In the genomic region with DNA sequence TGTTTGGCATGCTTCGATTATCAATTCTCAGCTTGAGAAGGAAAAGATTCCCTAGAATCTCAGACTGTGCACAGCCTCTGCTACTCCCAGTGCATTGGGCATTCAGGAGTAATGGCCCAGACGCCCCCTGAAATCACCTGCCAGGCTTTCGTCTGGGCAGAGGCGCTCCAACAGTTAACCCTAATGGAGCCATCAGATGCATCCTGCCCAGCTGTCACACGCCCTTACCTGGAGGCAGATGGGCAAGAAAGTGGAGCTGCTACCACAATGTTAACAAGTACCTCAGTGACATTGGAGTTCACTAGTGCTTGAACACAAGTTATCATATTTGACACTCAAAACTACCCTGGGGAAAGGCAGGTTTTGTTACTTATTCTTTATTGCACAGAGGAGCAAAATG, we compare ENCODE assay signal across 8 cellular contexts. TPM values are rescaled to one million over a fixed set of nuclear protein-coding genes. Genes with fewer than 3 reads are reported as not detected.
DNase-seq lines count a peak whose midpoint lies in the region; ATAC-seq, FAIRE-seq and TF ChIP-seq lines count a peak whose summit lies in the region.

No MANE protein-coding gene starts in this region.

- H3K4me1 ChIP-seq in K562 (replicated peaks in 1 of 2; ENCODE audit: control insufficient read depth in 2 of 2, insufficient read depth in 2 of 2, low read length in 2 of 2): peaks cover 0 to 5% of the 10 kb centered on the region in 2 experiments; a peak in 3 of 5 replicates

- H3K36me3 Mint-ChIP-seq in memory B cell: no peaks in the 10 kb centered on the region

- CTCF ChIA-PET in K562 (lab: Yijun Ruan, JAX; ENCODE audit: low intra/inter-chr PET ratio): interaction anchor here (0.7 kb wide), 1 partner anchor 186 kb away, joined by 5 read pairs; no protein-coding TSS in a partner anchor

- no peak for TF ChIP-seq POLR2A in K562 (conservative IDR thresholded peaks at IDR 0.05)

- no peak for TF ChIP-seq RAD21 in K562 (CRISPR knock-in tag; conservative IDR thresholded peaks at IDR 0.05 in 1 of 2, IDR thresholded peaks at IDR 0.05 in 1 of 2)

- peak overlapping the region; percentile 99 for H2AFZ ChIP-seq in K562 (ENCODE audit: low read depth, low read length)

- no peak for TF ChIP-seq EP300 in K562 (IDR thresholded peaks at IDR 0.05; ENCODE audit: low read length)

- POLR2A ChIA-PET in K562 (lab: Yijun Ruan, JAX): interaction anchor here (0.8 kb wide), 1 partner anchor 10 kb away, joined by 4 read pairs; no protein-coding TSS in a partner anchor

- in situ Hi-C loops in K562 (cut with MboI): no loop called here

- H3K27ac Mint-ChIP-seq in memory B cell: no peak overlapping the region

- DNase-seq in DMS53 treated with DMSO at 0.1 percent for 48 hours (lab: John Stamatoyannopoulos, UW; ENCODE audit: unreplicated experiment) (peak; percentile 54), LNCaP clone FGC (ENCODE audit: low read depth) (no peak), K562 (ENCODE audit: extremely low read depth in 1 of 4, low spot score in 3 of 4) (peak in 1 of 4 experiments; percentile 8), memory B cell (ENCODE audit: low spot score in 2 of 2) (no peak), AG20443 (ENCODE audit: low spot score) (no peak)

- no peak for FAIRE-seq in K562 (lab: Jason Lieb, UNC)

- intact Hi-C loops in K562 (cut with micrococcal nuclease): loop anchor here (10.0 kb wide), 1 partner anchor 73 kb away; no protein-coding TSS in a partner anchor

- no peaks in the 10 kb centered on the region for H3K9me1 ChIP-seq in K562 (ENCODE audit: control insufficient read depth, insufficient read depth, low read length)

- no peak for ATAC-seq in K562
- ATAC-seq in memory B cell (ENCODE audit: low read depth): no peak
- ATAC-seq in HG03432 (IDR thresholded peaks at IDR 0.05; ENCODE audit: unreplicated experiment): no peak
- ATAC-seq in GM19351 (IDR thresholded peaks at IDR 0.05; ENCODE audit: unreplicated experiment): no peak
- ATAC-seq in GM21723 (IDR thresholded peaks at IDR 0.05; ENCODE audit: unreplicated experiment): no peak

- H3K36me3 ChIP-seq in K562 (ENCODE audit: control insufficient read depth, insufficient read depth, low read length): no peaks in the 10 kb centered on the region

- peaks cover 16% of the 10 kb centered on the region for H3K4me1 Mint-ChIP-seq in memory B cell

- TSS peak; percentile 67 for BruUV-seq in K562 (replicated peaks; lab: Mats Ljungman, UMichigan)

- peak overlapping the region; percentile 49 to 91; a peak in 2 of 4 replicates for H3K9ac ChIP-seq in K562 (ENCODE audit: insufficient read depth in 1 of 2, low read depth in 2 of 2, low read length in 2 of 2)

- TF ChIP-seq CTCF in LNCaP clone FGC (IDR thresholded peaks at IDR 0.05; ENCODE audit: control insufficient read depth, extremely low read depth, insufficient read depth): no peak
- TF ChIP-seq CTCF in K562 (IDR thresholded peaks at IDR 0.05 in 2 of 3, conservative IDR thresholded peaks at IDR 0.05 in 1 of 3; ENCODE audit: insufficient read depth in 2 of 3, low read depth in 1 of 3, low read length in 3 of 3): no peak

- peak overlapping the region; percentile 91 for H3K4me3 Mint-ChIP-seq in memory B cell

- WGBS in K562 (ENCODE audit: insufficient coverage, low coverage, missing lambda C conversion rate): 45% methylated on average over 5 of the region's 5 CpGs

- peak overlapping the region; percentile 90 for H3K4me3 ChIP-seq in LNCaP clone FGC (ENCODE audit: low read depth, low read length)
- peak overlapping the region; percentile 81 for H3K4me3 ChIP-seq in K562

- H3K79me2 ChIP-seq in K562 (ENCODE audit: control insufficient read depth, insufficient read depth, low read length): peaks cover 36% of the 10 kb centered on the region

- H4K20me1 ChIP-seq in K562 (replicated peaks; ENCODE audit: control insufficient read depth, insufficient read depth, low read length): no peaks in the 10 kb centered on the region; the same call in 1 of the 2 replicates

- no peaks in the 10 kb centered on the region for H3K27me3 ChIP-seq in K562 (ENCODE audit: control insufficient read depth in 2 of 2, insufficient read depth in 2 of 2, low read length in 2 of 2)

- no peak overlapping the region; the same call in 2 of the 3 replicates for H3K27ac ChIP-seq in K562 (ENCODE audit: extremely low read depth, low read depth, low read length)

- peak overlapping the region; percentile 90 for H3K4me2 ChIP-seq in K562 (ENCODE audit: insufficient read depth, low read length)

- no peaks in the 10 kb centered on the region for H3K9me3 Mint-ChIP-seq in memory B cell

- peaks cover 18% of the 10 kb centered on the region for H3K27me3 Mint-ChIP-seq in memory B cell

- no peaks in the 10 kb centered on the region for H3K9me3 ChIP-seq in K562 (replicated peaks; ENCODE audit: control insufficient read depth, insufficient read depth, low read depth, low read length)

TF ChIP-seq in K562, 482 proteins besides CTCF, POLR2A, EP300 and RAD21 (continues in another document):
- TF ChIP-seq, protein P1, sequence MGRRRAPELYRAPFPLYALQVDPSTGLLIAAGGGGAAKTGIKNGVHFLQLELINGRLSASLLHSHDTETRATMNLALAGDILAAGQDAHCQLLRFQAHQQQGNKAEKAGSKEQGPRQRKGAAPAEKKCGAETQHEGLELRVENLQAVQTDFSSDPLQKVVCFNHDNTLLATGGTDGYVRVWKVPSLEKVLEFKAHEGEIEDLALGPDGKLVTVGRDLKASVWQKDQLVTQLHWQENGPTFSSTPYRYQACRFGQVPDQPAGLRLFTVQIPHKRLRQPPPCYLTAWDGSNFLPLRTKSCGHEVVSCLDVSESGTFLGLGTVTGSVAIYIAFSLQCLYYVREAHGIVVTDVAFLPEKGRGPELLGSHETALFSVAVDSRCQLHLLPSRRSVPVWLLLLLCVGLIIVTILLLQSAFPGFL (CRISPR knock-in tag; IDR thresholded peaks at IDR 0.05): no peak
- TF ChIP-seq, protein P2, sequence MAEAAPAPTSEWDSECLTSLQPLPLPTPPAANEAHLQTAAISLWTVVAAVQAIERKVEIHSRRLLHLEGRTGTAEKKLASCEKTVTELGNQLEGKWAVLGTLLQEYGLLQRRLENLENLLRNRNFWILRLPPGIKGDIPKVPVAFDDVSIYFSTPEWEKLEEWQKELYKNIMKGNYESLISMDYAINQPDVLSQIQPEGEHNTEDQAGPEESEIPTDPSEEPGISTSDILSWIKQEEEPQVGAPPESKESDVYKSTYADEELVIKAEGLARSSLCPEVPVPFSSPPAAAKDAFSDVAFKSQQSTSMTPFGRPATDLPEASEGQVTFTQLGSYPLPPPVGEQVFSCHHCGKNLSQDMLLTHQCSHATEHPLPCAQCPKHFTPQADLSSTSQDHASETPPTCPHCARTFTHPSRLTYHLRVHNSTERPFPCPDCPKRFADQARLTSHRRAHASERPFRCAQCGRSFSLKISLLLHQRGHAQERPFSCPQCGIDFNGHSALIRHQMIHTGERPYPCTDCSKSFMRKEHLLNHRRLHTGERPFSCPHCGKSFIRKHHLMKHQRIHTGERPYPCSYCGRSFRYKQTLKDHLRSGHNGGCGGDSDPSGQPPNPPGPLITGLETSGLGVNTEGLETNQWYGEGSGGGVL (CRISPR knock-in tag; IDR thresholded peaks at IDR 0.05): no peak
- no peak for TF ChIP-seq EZH2 (IDR thresholded peaks at IDR 0.05; ENCODE audit: borderline replicate concordance, low read depth, low read length)
- no peak for TF ChIP-seq NRF1 (conservative IDR thresholded peaks at IDR 0.05 in 1 of 2, IDR thresholded peaks at IDR 0.05 in 1 of 2)
- TF ChIP-seq IRF2 (CRISPR knock-in tag; IDR thresholded peaks at IDR 0.05): no peak
- TF ChIP-seq ZEB2 (IDR thresholded peaks at IDR 0.05): no peak
- no peak for TF ChIP-seq POLR2AphosphoS5 (IDR thresholded peaks at IDR 0.05; ENCODE audit: control insufficient read depth, insufficient read depth, low read depth, low read length)

RNA-seq across cellular contexts. Expression of a gene that starts 1.0 kb away (rescaled TPM):
- 38.8 and 60.4 TPM in 2 replicates for total RNA-seq in K562 (2011; cell fraction: chromatin; rRNA removed; ENCODE audit: low replicate concordance)
- 28.2 and 38.7 TPM in 2 replicates for total RNA-seq in K562 (2011; cell fraction: nucleolus; rRNA removed)
- 30.5 and 33.0 TPM in 2 replicates for total RNA-seq in K562 (2011; cell fraction: nucleoplasm; rRNA removed)
- total RNA-seq in K562 (2014; rRNA removed) (17.0 and 18.9 TPM in 2 replicates), K562 (2014; rRNA removed; fragmentation: Illumina TruSeq; extraction: Trizol) (10.8 and 13.4 TPM in 2 replicates), K562 (2015; rRNA removed; fragmentation: Illumina TruSeq; extraction: Trizol) (11.5 and 12.3 TPM in 2 replicates), K562 (2021) (13.2 and 15.5 TPM in 2 replicates)
- polyA plus RNA-seq in K562 (2011; rRNA removed) (10.2 and 11.3 TPM in 2 replicates), K562 (2014; fragmentation: Illumina TruSeq; extraction: Trizol) (7.8 and 10.5 TPM in 2 replicates), K562 (2014; fragmentation: Nextera tagmentation; extraction: Ambion mirVana) (10 to 100 TPM in 1 of 2 experiments, 1 to 10 TPM in 1; 3.0 to 10.3 TPM), K562 (2014; rRNA removed) (8.1 and 9.9 TPM in 2 replicates)
- 19.2 and 20.8 TPM in 2 replicates for polyA plus RNA-seq in K562 (2011; cell fraction: cytosol; rRNA removed)
- 29.8 and 46.7 TPM in 2 replicates for polyA plus RNA-seq in K562 (2011; cell fraction: nucleus; rRNA removed)
- polyA plus RNA-seq in K562 (2012): 7.7 and 9.4 TPM in 2 replicates
- 68.0 and 70.2 TPM in 2 replicates for polyA minus RNA-seq in K562 (2011; rRNA and poly(A)+ RNA removed)
- polyA minus RNA-seq in K562 (2011; cell fraction: cytosol; rRNA and poly(A)+ RNA removed): 16.3 and 20.8 TPM in 2 replicates
- polyA minus RNA-seq in K562 (2011; cell fraction: nucleus; rRNA and poly(A)+ RNA removed): 21.0 and 26.5 TPM in 2 replicates
